ENCODE assay signal across 24 cellular contexts in genomic region chr3:52353291-52353855, GRCh38.
"Had no signal": no experiment of that assay in that cellular context is flagged by ENCODE, and none has a peak within 500 bp of the region (broad histone marks: within the 10 kb centered on the region; RNA-seq: fewer than 3 reads in every experiment).

No MANE protein-coding gene starts in this region.

- H3K4me3 ChIP-seq: gastrocnemius medialis, heart right ventricle, neural progenitor cell, ovary, smooth muscle cell, stomach, thyroid gland, vagina had no signal

- H3K27me3 ChIP-seq: gastrocnemius medialis, heart right ventricle, neural progenitor cell, ovary, stomach, thyroid gland, vagina had no signal

- H3K9me3 ChIP-seq: gastrocnemius medialis, heart right ventricle, ovary, stomach, thyroid gland, vagina had no signal

- H3K36me3 ChIP-seq: neural progenitor cell, ovary, thyroid gland had no signal

- H3K4me1 ChIP-seq: gastrocnemius medialis, heart right ventricle, neural progenitor cell, stomach, vagina had no signal

- ATAC-seq: gastrocnemius medialis; heart right ventricle; naive thymus-derived CD4-positive, alpha-beta T cell; sciatic nerve; stimulated activated effector memory CD8-positive, alpha-beta T cell treated with anti-CD3 and anti-CD28 coated beads, Interleukin-12 subunit alpha, Interleukin-12 subunit beta, amount 100 ng/mL, for 72 hours had no signal

- DNase-seq: cortex of kidney; effector CD4-positive, alpha-beta T cell; gastrocnemius medialis; heart right ventricle; hippocampal formation; kidney glomerular epithelial cell; mammary epithelial cell; mesendoderm; midbrain; naive thymus-derived CD4-positive, alpha-beta T cell; nucleus accumbens; ovary; retina; stimulated activated CD4-positive, alpha-beta T cell treated with anti-CD3 and anti-CD28 coated beads, Interleukin-2, amount 100 ng/mL, for 24 hours; stimulated activated CD4-positive, alpha-beta T cell treated with anti-CD3 and anti-CD28 coated beads, Interleukin-4, amount 100 ng/mL, for 24 hours; stimulated activated naive CD4-positive, alpha-beta T cell treated with Interleukin-2 at 50 U/mL for 16 hours; stomach; thyroid gland had no signal

- H3K27ac ChIP-seq: gastrocnemius medialis, heart right ventricle, neural progenitor cell, ovary, stomach, thyroid gland, vagina had no signal

- H3K27me3 Mint-ChIP-seq: naive thymus-derived CD4-positive, alpha-beta T cell had no signal

- H3K9me3 Mint-ChIP-seq: naive thymus-derived CD4-positive, alpha-beta T cell; nephron; neural progenitor cell; stimulated activated effector memory CD8-positive, alpha-beta T cell treated with anti-CD3 and anti-CD28 coated beads, Interleukin-12 subunit alpha, Interleukin-12 subunit beta, amount 100 ng/mL, for 72 hours had no signal

- H3K27ac Mint-ChIP-seq: naive thymus-derived CD4-positive, alpha-beta T cell; nephron; neural progenitor cell; stimulated activated effector memory CD8-positive, alpha-beta T cell treated with anti-CD3 and anti-CD28 coated beads, Interleukin-12 subunit alpha, Interleukin-12 subunit beta, amount 100 ng/mL, for 72 hours had no signal

- H3K36me3 Mint-ChIP-seq: neural progenitor cell had no signal

- H3K4me1 Mint-ChIP-seq: naive thymus-derived CD4-positive, alpha-beta T cell; nephron; neural progenitor cell; stimulated activated effector memory CD8-positive, alpha-beta T cell treated with anti-CD3 and anti-CD28 coated beads, Interleukin-12 subunit alpha, Interleukin-12 subunit beta, amount 100 ng/mL, for 72 hours had no signal

- H3K4me3 Mint-ChIP-seq: naive thymus-derived CD4-positive, alpha-beta T cell; nephron; neural progenitor cell; stimulated activated effector memory CD8-positive, alpha-beta T cell treated with anti-CD3 and anti-CD28 coated beads, Interleukin-12 subunit alpha, Interleukin-12 subunit beta, amount 100 ng/mL, for 72 hours had no signal
